Comparison of ENCODE assay signal across 2 cellular contexts in the genomic region with DNA sequence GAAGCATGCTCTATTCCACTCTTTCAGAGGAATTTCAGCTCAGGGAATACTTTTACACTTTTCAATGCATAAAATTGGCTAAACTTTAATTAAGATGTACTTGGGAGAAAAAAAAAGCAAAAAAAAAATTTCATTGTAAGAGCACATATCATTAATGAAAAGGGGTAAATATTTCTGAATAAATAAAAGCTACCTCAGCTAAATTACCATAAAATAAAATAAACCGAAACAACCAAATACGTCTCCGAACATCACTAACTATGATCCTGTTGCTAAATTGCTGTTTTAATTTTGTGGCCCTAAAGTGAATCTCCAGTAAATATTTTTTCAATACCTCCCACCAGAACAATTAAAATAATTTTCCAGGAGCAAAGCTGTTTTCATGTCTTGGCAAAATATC.
TF ChIP-seq lines count a peak whose summit lies in the region.

No MANE protein-coding gene starts in this region.

TF ChIP-seq in SK-N-SH, 30 proteins besides CTCF, POLR2A, EP300 and RAD21 (continued from another document):
- TF ChIP-seq FOSL2 (IDR thresholded peaks at IDR 0.05; ENCODE audit: borderline replicate concordance, low read depth) (no peak), YY1 (IDR thresholded peaks at IDR 0.05; ENCODE audit: low read depth) (no peak), RFX5 (IDR thresholded peaks at IDR 0.05; ENCODE audit: low read length) (no peak), NFIC (IDR thresholded peaks at IDR 0.05; ENCODE audit: borderline replicate concordance) (no peak), TCF12 (IDR thresholded peaks at IDR 0.05) (no peak), FOXJ3 (CRISPR knock-in tag; IDR thresholded peaks at IDR 0.05) (no peak), ELF1 (IDR thresholded peaks at IDR 0.05) (no peak), SMC3 (IDR thresholded peaks at IDR 0.05; ENCODE audit: low read depth, low read length) (no peak), POLR2AphosphoS5 (IDR thresholded peaks at IDR 0.05; ENCODE audit: low read depth, low read length) (no peak), SIN3A (IDR thresholded peaks at IDR 0.05; ENCODE audit: borderline replicate concordance, low read depth, low read length) (no peak), MEF2A (IDR thresholded peaks at IDR 0.05; ENCODE audit: borderline replicate concordance, low read depth) (no peak), JUND (IDR thresholded peaks at IDR 0.05) (no peak)
- TF ChIP-seq, protein P1, sequence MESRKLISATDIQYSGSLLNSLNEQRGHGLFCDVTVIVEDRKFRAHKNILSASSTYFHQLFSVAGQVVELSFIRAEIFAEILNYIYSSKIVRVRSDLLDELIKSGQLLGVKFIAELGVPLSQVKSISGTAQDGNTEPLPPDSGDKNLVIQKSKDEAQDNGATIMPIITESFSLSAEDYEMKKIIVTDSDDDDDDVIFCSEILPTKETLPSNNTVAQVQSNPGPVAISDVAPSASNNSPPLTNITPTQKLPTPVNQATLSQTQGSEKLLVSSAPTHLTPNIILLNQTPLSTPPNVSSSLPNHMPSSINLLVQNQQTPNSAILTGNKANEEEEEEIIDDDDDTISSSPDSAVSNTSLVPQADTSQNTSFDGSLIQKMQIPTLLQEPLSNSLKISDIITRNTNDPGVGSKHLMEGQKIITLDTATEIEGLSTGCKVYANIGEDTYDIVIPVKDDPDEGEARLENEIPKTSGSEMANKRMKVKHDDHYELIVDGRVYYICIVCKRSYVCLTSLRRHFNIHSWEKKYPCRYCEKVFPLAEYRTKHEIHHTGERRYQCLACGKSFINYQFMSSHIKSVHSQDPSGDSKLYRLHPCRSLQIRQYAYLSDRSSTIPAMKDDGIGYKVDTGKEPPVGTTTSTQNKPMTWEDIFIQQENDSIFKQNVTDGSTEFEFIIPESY (IDR thresholded peaks at IDR 0.05; ENCODE audit: borderline replicate concordance, low read depth) = no peak
- TF ChIP-seq, protein P2, sequence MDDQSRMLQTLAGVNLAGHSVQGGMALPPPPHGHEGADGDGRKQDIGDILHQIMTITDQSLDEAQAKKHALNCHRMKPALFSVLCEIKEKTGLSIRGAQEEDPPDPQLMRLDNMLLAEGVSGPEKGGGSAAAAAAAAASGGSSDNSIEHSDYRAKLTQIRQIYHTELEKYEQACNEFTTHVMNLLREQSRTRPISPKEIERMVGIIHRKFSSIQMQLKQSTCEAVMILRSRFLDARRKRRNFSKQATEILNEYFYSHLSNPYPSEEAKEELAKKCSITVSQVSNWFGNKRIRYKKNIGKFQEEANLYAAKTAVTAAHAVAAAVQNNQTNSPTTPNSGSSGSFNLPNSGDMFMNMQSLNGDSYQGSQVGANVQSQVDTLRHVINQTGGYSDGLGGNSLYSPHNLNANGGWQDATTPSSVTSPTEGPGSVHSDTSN (IDR thresholded peaks at IDR 0.05) = no peak
- TF ChIP-seq, protein P3, sequence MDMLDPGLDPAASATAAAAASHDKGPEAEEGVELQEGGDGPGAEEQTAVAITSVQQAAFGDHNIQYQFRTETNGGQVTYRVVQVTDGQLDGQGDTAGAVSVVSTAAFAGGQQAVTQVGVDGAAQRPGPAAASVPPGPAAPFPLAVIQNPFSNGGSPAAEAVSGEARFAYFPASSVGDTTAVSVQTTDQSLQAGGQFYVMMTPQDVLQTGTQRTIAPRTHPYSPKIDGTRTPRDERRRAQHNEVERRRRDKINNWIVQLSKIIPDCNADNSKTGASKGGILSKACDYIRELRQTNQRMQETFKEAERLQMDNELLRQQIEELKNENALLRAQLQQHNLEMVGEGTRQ (IDR thresholded peaks at IDR 0.05; ENCODE audit: borderline replicate concordance, low read depth, low read length) = no peak
- TF ChIP-seq, protein P4, sequence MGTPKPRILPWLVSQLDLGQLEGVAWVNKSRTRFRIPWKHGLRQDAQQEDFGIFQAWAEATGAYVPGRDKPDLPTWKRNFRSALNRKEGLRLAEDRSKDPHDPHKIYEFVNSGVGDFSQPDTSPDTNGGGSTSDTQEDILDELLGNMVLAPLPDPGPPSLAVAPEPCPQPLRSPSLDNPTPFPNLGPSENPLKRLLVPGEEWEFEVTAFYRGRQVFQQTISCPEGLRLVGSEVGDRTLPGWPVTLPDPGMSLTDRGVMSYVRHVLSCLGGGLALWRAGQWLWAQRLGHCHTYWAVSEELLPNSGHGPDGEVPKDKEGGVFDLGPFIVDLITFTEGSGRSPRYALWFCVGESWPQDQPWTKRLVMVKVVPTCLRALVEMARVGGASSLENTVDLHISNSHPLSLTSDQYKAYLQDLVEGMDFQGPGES (IDR thresholded peaks at IDR 0.05; ENCODE audit: low read depth, low read length) = no peak
TF ChIP-seq in SK-N-SH: peak in this region for 0.

TF ChIP-seq in SK-N-SH treated with all-trans-retinoic acid at 6 μM for 48 hours, 23 proteins besides CTCF, POLR2A, EP300 and RAD21:
- no peak for TF ChIP-seq TCF4 (CRISPR knock-in tag; IDR thresholded peaks at IDR 0.05; ENCODE audit: borderline replicate concordance)
- TF ChIP-seq PPARA (CRISPR knock-in tag; IDR thresholded peaks at IDR 0.05; ENCODE audit: borderline replicate concordance) = no peak
- TF ChIP-seq ZFP3 (CRISPR knock-in tag; IDR thresholded peaks at IDR 0.05) = no peak
- no peak for TF ChIP-seq ARNTL (CRISPR knock-in tag; IDR thresholded peaks at IDR 0.05; ENCODE audit: borderline replicate concordance, low read depth)
- TF ChIP-seq, protein P5, sequence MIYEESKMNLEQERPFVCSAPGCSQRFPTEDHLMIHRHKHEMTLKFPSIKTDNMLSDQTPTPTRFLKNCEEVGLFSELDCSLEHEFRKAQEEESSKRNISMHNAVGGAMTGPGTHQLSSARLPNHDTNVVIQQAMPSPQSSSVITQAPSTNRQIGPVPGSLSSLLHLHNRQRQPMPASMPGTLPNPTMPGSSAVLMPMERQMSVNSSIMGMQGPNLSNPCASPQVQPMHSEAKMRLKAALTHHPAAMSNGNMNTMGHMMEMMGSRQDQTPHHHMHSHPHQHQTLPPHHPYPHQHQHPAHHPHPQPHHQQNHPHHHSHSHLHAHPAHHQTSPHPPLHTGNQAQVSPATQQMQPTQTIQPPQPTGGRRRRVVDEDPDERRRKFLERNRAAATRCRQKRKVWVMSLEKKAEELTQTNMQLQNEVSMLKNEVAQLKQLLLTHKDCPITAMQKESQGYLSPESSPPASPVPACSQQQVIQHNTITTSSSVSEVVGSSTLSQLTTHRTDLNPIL (CRISPR knock-in tag; IDR thresholded peaks at IDR 0.05; ENCODE audit: low read depth) = no peak
- no peak for TF ChIP-seq ZNF8 (CRISPR knock-in tag; IDR thresholded peaks at IDR 0.05)
- no peak for TF ChIP-seq RARB (CRISPR knock-in tag; IDR thresholded peaks at IDR 0.05)
- no peak for TF ChIP-seq ESRRG (CRISPR knock-in tag; IDR thresholded peaks at IDR 0.05)
- TF ChIP-seq TOX (CRISPR knock-in tag; IDR thresholded peaks at IDR 0.05; ENCODE audit: borderline replicate concordance) = no peak
- no peak for TF ChIP-seq OSR1 (CRISPR knock-in tag; IDR thresholded peaks at IDR 0.05)
- TF ChIP-seq, protein P6, sequence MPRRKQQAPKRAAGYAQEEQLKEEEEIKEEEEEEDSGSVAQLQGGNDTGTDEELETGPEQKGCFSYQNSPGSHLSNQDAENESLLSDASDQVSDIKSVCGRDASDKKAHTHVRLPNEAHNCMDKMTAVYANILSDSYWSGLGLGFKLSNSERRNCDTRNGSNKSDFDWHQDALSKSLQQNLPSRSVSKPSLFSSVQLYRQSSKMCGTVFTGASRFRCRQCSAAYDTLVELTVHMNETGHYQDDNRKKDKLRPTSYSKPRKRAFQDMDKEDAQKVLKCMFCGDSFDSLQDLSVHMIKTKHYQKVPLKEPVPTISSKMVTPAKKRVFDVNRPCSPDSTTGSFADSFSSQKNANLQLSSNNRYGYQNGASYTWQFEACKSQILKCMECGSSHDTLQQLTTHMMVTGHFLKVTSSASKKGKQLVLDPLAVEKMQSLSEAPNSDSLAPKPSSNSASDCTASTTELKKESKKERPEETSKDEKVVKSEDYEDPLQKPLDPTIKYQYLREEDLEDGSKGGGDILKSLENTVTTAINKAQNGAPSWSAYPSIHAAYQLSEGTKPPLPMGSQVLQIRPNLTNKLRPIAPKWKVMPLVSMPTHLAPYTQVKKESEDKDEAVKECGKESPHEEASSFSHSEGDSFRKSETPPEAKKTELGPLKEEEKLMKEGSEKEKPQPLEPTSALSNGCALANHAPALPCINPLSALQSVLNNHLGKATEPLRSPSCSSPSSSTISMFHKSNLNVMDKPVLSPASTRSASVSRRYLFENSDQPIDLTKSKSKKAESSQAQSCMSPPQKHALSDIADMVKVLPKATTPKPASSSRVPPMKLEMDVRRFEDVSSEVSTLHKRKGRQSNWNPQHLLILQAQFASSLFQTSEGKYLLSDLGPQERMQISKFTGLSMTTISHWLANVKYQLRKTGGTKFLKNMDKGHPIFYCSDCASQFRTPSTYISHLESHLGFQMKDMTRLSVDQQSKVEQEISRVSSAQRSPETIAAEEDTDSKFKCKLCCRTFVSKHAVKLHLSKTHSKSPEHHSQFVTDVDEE (CRISPR knock-in tag; IDR thresholded peaks at IDR 0.05) = no peak
- no peak for TF ChIP-seq ISL1 (CRISPR knock-in tag; IDR thresholded peaks at IDR 0.05)
- TF ChIP-seq BACH2 (CRISPR knock-in tag; IDR thresholded peaks at IDR 0.05; ENCODE audit: borderline replicate concordance) = no peak
